11 cellular contexts compared by ENCODE assay signal in the genomic region with DNA sequence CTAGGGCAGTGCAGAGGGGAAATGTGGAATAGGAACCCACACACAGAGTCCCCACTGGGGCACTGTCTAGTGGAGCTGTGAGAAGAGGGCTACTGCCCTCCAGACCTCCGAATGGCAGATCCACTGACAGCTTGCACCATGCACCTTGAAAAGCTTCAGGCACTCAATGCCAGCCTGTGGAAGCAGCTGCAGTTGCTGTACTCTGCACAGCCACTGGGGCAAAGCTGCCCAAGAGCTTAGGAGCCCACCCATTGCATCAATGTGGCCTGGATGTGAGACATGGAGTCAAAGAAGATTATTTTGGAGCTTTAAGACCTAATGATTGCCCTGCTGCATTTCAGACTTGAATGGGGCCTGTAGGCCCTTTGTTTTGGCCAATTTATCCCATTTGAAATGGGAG. TPM values are rescaled to one million over a fixed set of nuclear protein-coding genes. Genes with fewer than 3 reads are reported as not detected.
DNase-seq lines count a peak whose midpoint lies in the region; TF ChIP-seq lines count a peak whose summit lies in the region.
"Had no signal": no experiment of that assay in that cellular context is flagged by ENCODE, and none has a peak within 500 bp of the region (broad histone marks: within the 10 kb centered on the region; RNA-seq: fewer than 3 reads in every experiment).

No MANE protein-coding gene starts in this region.

- TF ChIP-seq CTCF in BE2C (IDR thresholded peaks at IDR 0.05; ENCODE audit: low read depth, low read length) (peak; percentile 22; the same call in 1 of the 2 replicates), GM12873 (IDR thresholded peaks at IDR 0.05; ENCODE audit: insufficient read depth, low read depth, low read length, missing control alignments) (peak; percentile 37), brain microvascular endothelial cell (IDR thresholded peaks at IDR 0.05; ENCODE audit: low read depth, low read length, missing control alignments) (peak; percentile 15), type B pancreatic cell (conservative IDR thresholded peaks at IDR 0.05) (peak; percentile 22), osteoblast (IDR thresholded peaks at IDR 0.05; ENCODE audit: extremely low read depth, low read depth, low read length) (no peak)

- no peaks in the 10 kb centered on the region for H3K36me3 Mint-ChIP-seq in type B pancreatic cell

- no peaks in the 10 kb centered on the region for H3K79me2 ChIP-seq in osteoblast (ENCODE audit: insufficient read depth, low read length)

- H4K20me1 ChIP-seq in osteoblast (ENCODE audit: insufficient read depth, low read length) = no peaks in the 10 kb centered on the region

- peaks cover 5% of the 10 kb centered on the region for H3K9me3 Mint-ChIP-seq in type B pancreatic cell

- no peak overlapping the region for H2AFZ ChIP-seq in osteoblast (ENCODE audit: low read length)

- peaks cover 3% of the 10 kb centered on the region for H3K27me3 Mint-ChIP-seq in type B pancreatic cell

- H3K9me3 ChIP-seq in BE2C (no peaks in the 10 kb centered on the region), osteoblast (ENCODE audit: low read depth, low read length) (no peaks in the 10 kb centered on the region)

- no peaks in the 10 kb centered on the region for H3K4me1 Mint-ChIP-seq in type B pancreatic cell (ENCODE audit: unreplicated experiment)

- no peak overlapping the region for H3K4me2 ChIP-seq in osteoblast (ENCODE audit: insufficient read depth, low read length)

- in situ Hi-C loops in brain microvascular endothelial cell (cut with HindIII; ENCODE audit: low pct_ligation_motif_present, low sequenced_read_pairs) = no loop called here

- H3K27ac Mint-ChIP-seq in type B pancreatic cell = no peak overlapping the region
- H3K27ac Mint-ChIP-seq: CD4-positive, alpha-beta T cell had no signal

- H3K4me3 ChIP-seq in BE2C (ENCODE audit: low read depth, low read length) = no peak overlapping the region
- no peak overlapping the region for H3K4me3 ChIP-seq in brain microvascular endothelial cell (ENCODE audit: low read depth, low read length)
- no peak overlapping the region for H3K4me3 ChIP-seq in osteoblast (ENCODE audit: insufficient read depth, low read length)

- H3K27me3 ChIP-seq in BE2C = peaks cover 14% of the 10 kb centered on the region; the same call in 1 of the 2 replicates
- no peaks in the 10 kb centered on the region for H3K27me3 ChIP-seq in brain microvascular endothelial cell (replicated peaks)
- no peaks in the 10 kb centered on the region for H3K27me3 ChIP-seq in osteoblast (ENCODE audit: insufficient read depth, low read length)

- H3K4me3 Mint-ChIP-seq in type B pancreatic cell = no peak overlapping the region
- H3K4me3 Mint-ChIP-seq: CD4-positive, alpha-beta T cell had no signal

- no peak overlapping the region for H3K27ac ChIP-seq in brain microvascular endothelial cell
- no peak overlapping the region for H3K27ac ChIP-seq in osteoblast (ENCODE audit: low read depth, low read length)

- DNase-seq in BE2C (no peak), brain microvascular endothelial cell (no peak), type B pancreatic cell (ENCODE audit: extremely low spot score, unreplicated experiment) (no peak), osteoblast (ENCODE audit: insufficient read length, low spot score, missing footprints) (no peak), activated T-cell treated with anti-CD3 and anti-CD28 coated beads for 4 hours (no peak), DMS153 treated with DMSO at 0.1 percent for 48 hours (lab: John Stamatoyannopoulos, UW; ENCODE audit: unreplicated experiment) (no peak)
- DNase-seq: C1 segment of cervical spinal cord; Calu3; CD4-positive, alpha-beta T cell; HCEC 1CT had no signal

- H3K4me1 ChIP-seq in BE2C (no peaks in the 10 kb centered on the region), osteoblast (ENCODE audit: insufficient read depth, low read length) (no peaks in the 10 kb centered on the region)

- no peaks in the 10 kb centered on the region for H3K36me3 ChIP-seq in BE2C
- H3K36me3 ChIP-seq in brain microvascular endothelial cell (replicated peaks) = no peaks in the 10 kb centered on the region
- H3K36me3 ChIP-seq in osteoblast (ENCODE audit: insufficient read depth, low read length) = no peaks in the 10 kb centered on the region

RNA-seq across cellular contexts. Expression of a gene that starts 21.7 kb away (rescaled TPM):
- polyA plus RNA-seq in BE2C (2012; ENCODE audit: insufficient read depth, insufficient read length, low read depth) = 23.6 TPM
- 24.4 and 39.3 TPM in 2 replicates for total RNA-seq in type B pancreatic cell (ENCODE audit: low replicate concordance)
- 0.29 and 0.36 TPM in 2 replicates for total RNA-seq in osteoblast

Comparison
In these comparisons a context has a peak if more than half of its experiments do, and no peak if none do; other contexts are left out.
1. RNA of a gene that starts 21.7 kb away (total RNA-seq): 24.4 to 39.3 TPM in type B pancreatic cell; 0.29 to 0.36 TPM in osteoblast; every median in the first group is over 10 times any median in the second.